ENCODE assay signal across 1 cellular context in genomic region chr1:165854101-165854845, GRCh38.
TF ChIP-seq lines count a peak whose summit lies in the region.

No MANE protein-coding gene starts in this region.

TF ChIP-seq in GM12878, 131 proteins besides CTCF, POLR2A, EP300 and RAD21 (continued from another document):
- TF ChIP-seq ZNF687 (IDR thresholded peaks at IDR 0.05) = peak; percentile 31; the same call in 1 of the 2 replicates
- TF ChIP-seq ETV6 (conservative IDR thresholded peaks at IDR 0.05 in 1 of 2, IDR thresholded peaks at IDR 0.05 in 1 of 2; ENCODE audit: borderline replicate concordance in 1 of 2, low read depth in 1 of 2) = 0 out of 4 replicates have a peak, but pooled peaks of 1 of the 2 experiments have one; percentile 21
- TF ChIP-seq PBX3 (IDR thresholded peaks at IDR 0.05; ENCODE audit: insufficient replicate concordance, low read depth, low read length) = no peak
- 0 out of 2 replicates have a peak, but pooled peaks have one; percentile 45 for TF ChIP-seq WRNIP1 (IDR thresholded peaks at IDR 0.05; ENCODE audit: borderline replicate concordance, low read depth, low read length)
- TF ChIP-seq ATF7 (IDR thresholded peaks at IDR 0.05; ENCODE audit: low read depth) = peak; percentile 24; the same call in 1 of the 2 replicates
- TF ChIP-seq IKZF1 (conservative IDR thresholded peaks at IDR 0.05) = peak; percentile 72
- 0 out of 2 replicates have a peak, but pooled peaks have one; percentile 34 for TF ChIP-seq DPF2 (IDR thresholded peaks at IDR 0.05)
- 0 out of 2 replicates have a peak, but pooled peaks have one; percentile 37 for TF ChIP-seq MLLT1 (IDR thresholded peaks at IDR 0.05)
- no peak for TF ChIP-seq SRF (IDR thresholded peaks at IDR 0.05; ENCODE audit: low read depth in 2 of 2, low read length in 2 of 2)
- peak; percentile 46; the same call in 1 of the 2 replicates for TF ChIP-seq CHD2 (IDR thresholded peaks at IDR 0.05; ENCODE audit: borderline replicate concordance, low read depth, low read length)
